Comparison of ENCODE assay signal across 11 cellular contexts in genomic region chr2:86826878-86827277, GRCh38. TPM values are rescaled to one million over a fixed set of nuclear protein-coding genes. Genes with fewer than 3 reads are reported as not detected.
DNase-seq lines count a peak whose midpoint lies in the region; ATAC-seq and TF ChIP-seq lines count a peak whose summit lies in the region.
"Not testable (repeated sequence)": the region's sequence is repeated elsewhere in the genome, so short reads cannot be mapped to it uniquely, and the experiment has no call there.
"Had no signal": no experiment of that assay in that cellular context is flagged by ENCODE, and none has a peak within 500 bp of the region (broad histone marks: within the 10 kb centered on the region; RNA-seq: fewer than 3 reads in every experiment).

No MANE protein-coding gene starts in this region.

- H3K9me3 Mint-ChIP-seq in CD4-positive, alpha-beta T cell; activated CD4-positive, alpha-beta T cell treated with anti-CD3 and anti-CD28 coated beads, Interleukin-2, amount 10 ng/mL, durations not matched to agents 7 days and 5 days; activated CD8-positive, alpha-beta memory T cell treated with anti-CD3 and anti-CD28 coated beads, Interleukin-2, amount 10 ng/mL, durations not matched to agents 7 days and 5 days (ENCODE audit: low read depth); activated naive CD4-positive, alpha-beta T cell treated with anti-CD3 and anti-CD28 coated beads, Interleukin-2, amount 10 ng/mL, durations not matched to agents 7 days and 5 days; activated naive CD8-positive, alpha-beta T cell treated with anti-CD3 and anti-CD28 coated beads, Interleukin-2, amount 50 U/mL, for 24 hours; stimulated activated effector memory CD8-positive, alpha-beta T cell treated with anti-CD3 and anti-CD28 coated beads, Interleukin-12 subunit alpha, Interleukin-12 subunit beta, amount 100 ng/mL, for 72 hours: not testable (repeated sequence)
- H3K9me3 Mint-ChIP-seq in naive thymus-derived CD4-positive, alpha-beta T cell: peaks cover 0 to 13% (median 5%) of the 10 kb centered on the region in 11 donors

- H3K27me3 Mint-ChIP-seq in CD4-positive, alpha-beta T cell; activated CD4-positive, alpha-beta T cell treated with anti-CD3 and anti-CD28 coated beads, Interleukin-2, amount 10 ng/mL, durations not matched to agents 7 days and 5 days; activated CD8-positive, alpha-beta memory T cell treated with anti-CD3 and anti-CD28 coated beads, Interleukin-2, amount 10 ng/mL, durations not matched to agents 7 days and 5 days; activated naive CD8-positive, alpha-beta T cell treated with anti-CD3 and anti-CD28 coated beads, Interleukin-2, amount 50 U/mL, for 24 hours; naive thymus-derived CD4-positive, alpha-beta T cell: not testable (repeated sequence)
- peaks cover 30% of the 10 kb centered on the region for H3K27me3 Mint-ChIP-seq in activated naive CD4-positive, alpha-beta T cell treated with anti-CD3 and anti-CD28 coated beads, Interleukin-2, amount 10 ng/mL, durations not matched to agents 7 days and 5 days

- not testable (repeated sequence) for H3K36me3 ChIP-seq in KOPT-K1 (ENCODE audit: insufficient read depth, low read length); naive thymus-derived CD4-positive, alpha-beta T cell (ENCODE audit: control insufficient read depth in 2 of 3, insufficient read depth in 3 of 3, low read length in 3 of 3)

- H3K4me1 ChIP-seq in naive thymus-derived CD4-positive, alpha-beta T cell (ENCODE audit: control insufficient read depth in 2 of 2, insufficient read depth in 2 of 2, low read length in 2 of 2): peaks cover 15 to 57% of the 10 kb centered on the region in 2 donors

- not testable (repeated sequence) for TF ChIP-seq CTCF in CD4-positive, alpha-beta T cell (IDR thresholded peaks at IDR 0.05)

- peak overlapping the region; percentile 76 for H3K27ac Mint-ChIP-seq in CD4-positive, alpha-beta T cell
- H3K27ac Mint-ChIP-seq in activated CD4-positive, alpha-beta T cell treated with anti-CD3 and anti-CD28 coated beads, Interleukin-2, amount 10 ng/mL, durations not matched to agents 7 days and 5 days: peak overlapping the region; percentile 81
- peak overlapping the region; percentile 97 for H3K27ac Mint-ChIP-seq in activated CD8-positive, alpha-beta memory T cell treated with anti-CD3 and anti-CD28 coated beads, Interleukin-2, amount 10 ng/mL, durations not matched to agents 7 days and 5 days
- H3K27ac Mint-ChIP-seq in activated naive CD4-positive, alpha-beta T cell treated with anti-CD3 and anti-CD28 coated beads, Interleukin-2, amount 10 ng/mL, durations not matched to agents 7 days and 5 days: peak overlapping the region; percentile 74
- peak overlapping the region; percentile 77 for H3K27ac Mint-ChIP-seq in activated naive CD8-positive, alpha-beta T cell treated with anti-CD3 and anti-CD28 coated beads, Interleukin-2, amount 50 U/mL, for 24 hours
- peak overlapping the region in 6 of 9 donors; percentile 43 to 92 (median 73) for H3K27ac Mint-ChIP-seq in naive thymus-derived CD4-positive, alpha-beta T cell
- H3K27ac Mint-ChIP-seq in stimulated activated effector memory CD8-positive, alpha-beta T cell treated with anti-CD3 and anti-CD28 coated beads, Interleukin-12 subunit alpha, Interleukin-12 subunit beta, amount 100 ng/mL, for 72 hours: peak overlapping the region; percentile 79

- peak overlapping the region; percentile 59 for H3K4me3 ChIP-seq in naive thymus-derived CD4-positive, alpha-beta T cell (ENCODE audit: low read length)

- not testable (repeated sequence) for H3K36me3 Mint-ChIP-seq in CD4-positive, alpha-beta T cell (ENCODE audit: low read depth); activated CD4-positive, alpha-beta T cell treated with anti-CD3 and anti-CD28 coated beads, Interleukin-2, amount 10 ng/mL, durations not matched to agents 7 days and 5 days (ENCODE audit: low read depth); activated naive CD4-positive, alpha-beta T cell treated with anti-CD3 and anti-CD28 coated beads, Interleukin-2, amount 10 ng/mL, durations not matched to agents 7 days and 5 days; activated naive CD8-positive, alpha-beta T cell treated with anti-CD3 and anti-CD28 coated beads, Interleukin-2, amount 50 U/mL, for 24 hours (ENCODE audit: low read depth); naive thymus-derived CD4-positive, alpha-beta T cell
- peaks cover 16% of the 10 kb centered on the region for H3K36me3 Mint-ChIP-seq in activated CD8-positive, alpha-beta memory T cell treated with anti-CD3 and anti-CD28 coated beads, Interleukin-2, amount 10 ng/mL, durations not matched to agents 7 days and 5 days
- H3K36me3 Mint-ChIP-seq in stimulated activated effector memory CD8-positive, alpha-beta T cell treated with anti-CD3 and anti-CD28 coated beads, Interleukin-12 subunit alpha, Interleukin-12 subunit beta, amount 100 ng/mL, for 72 hours: peaks cover 22% of the 10 kb centered on the region

- peaks cover 22% of the 10 kb centered on the region for H3K4me1 Mint-ChIP-seq in CD4-positive, alpha-beta T cell (ENCODE audit: low read depth)
- peaks cover 32% of the 10 kb centered on the region for H3K4me1 Mint-ChIP-seq in activated CD4-positive, alpha-beta T cell treated with anti-CD3 and anti-CD28 coated beads, Interleukin-2, amount 10 ng/mL, durations not matched to agents 7 days and 5 days
- H3K4me1 Mint-ChIP-seq in activated CD8-positive, alpha-beta memory T cell treated with anti-CD3 and anti-CD28 coated beads, Interleukin-2, amount 10 ng/mL, durations not matched to agents 7 days and 5 days: peaks cover 82% of the 10 kb centered on the region
- H3K4me1 Mint-ChIP-seq in activated naive CD4-positive, alpha-beta T cell treated with anti-CD3 and anti-CD28 coated beads, Interleukin-2, amount 10 ng/mL, durations not matched to agents 7 days and 5 days: peaks cover 31% of the 10 kb centered on the region
- peaks cover 87% of the 10 kb centered on the region for H3K4me1 Mint-ChIP-seq in activated naive CD8-positive, alpha-beta T cell treated with anti-CD3 and anti-CD28 coated beads, Interleukin-2, amount 50 U/mL, for 24 hours
- H3K4me1 Mint-ChIP-seq in naive thymus-derived CD4-positive, alpha-beta T cell: peaks cover 11 to 38% (median 32%) of the 10 kb centered on the region in 7 donors
- H3K4me1 Mint-ChIP-seq in stimulated activated effector memory CD8-positive, alpha-beta T cell treated with anti-CD3 and anti-CD28 coated beads, Interleukin-12 subunit alpha, Interleukin-12 subunit beta, amount 100 ng/mL, for 72 hours: peaks cover 58% of the 10 kb centered on the region

- not testable (repeated sequence) for H3K9me3 ChIP-seq in CD4-positive, alpha-beta T cell (ENCODE audit: control insufficient read depth, low read length); KOPT-K1 (ENCODE audit: insufficient read depth, low read length, poor library complexity, severe bottlenecking); naive thymus-derived CD4-positive, alpha-beta T cell (ENCODE audit: control insufficient read depth in 2 of 3, low read length in 3 of 3)

- not testable (repeated sequence) for ATAC-seq in CD4-positive, alpha-beta T cell (ENCODE audit: poor library complexity); activated CD8-positive, alpha-beta memory T cell treated with anti-CD3 and anti-CD28 coated beads, Interleukin-2, amount 10 ng/mL, durations not matched to agents 7 days and 5 days; activated naive CD8-positive, alpha-beta T cell treated with anti-CD3 and anti-CD28 coated beads, Interleukin-2, amount 50 U/mL, for 24 hours; naive thymus-derived CD4-positive, alpha-beta T cell
- ATAC-seq in stimulated activated effector memory CD8-positive, alpha-beta T cell treated with anti-CD3 and anti-CD28 coated beads, Interleukin-12 subunit alpha, Interleukin-12 subunit beta, amount 100 ng/mL, for 72 hours: peak; percentile 38

- not testable (repeated sequence) for H3K4me3 Mint-ChIP-seq in CD4-positive, alpha-beta T cell; activated CD4-positive, alpha-beta T cell treated with anti-CD3 and anti-CD28 coated beads, Interleukin-2, amount 10 ng/mL, durations not matched to agents 7 days and 5 days; activated naive CD4-positive, alpha-beta T cell treated with anti-CD3 and anti-CD28 coated beads, Interleukin-2, amount 10 ng/mL, durations not matched to agents 7 days and 5 days
- peak overlapping the region; percentile 81 for H3K4me3 Mint-ChIP-seq in activated CD8-positive, alpha-beta memory T cell treated with anti-CD3 and anti-CD28 coated beads, Interleukin-2, amount 10 ng/mL, durations not matched to agents 7 days and 5 days
- peak overlapping the region; percentile 81 for H3K4me3 Mint-ChIP-seq in activated naive CD8-positive, alpha-beta T cell treated with anti-CD3 and anti-CD28 coated beads, Interleukin-2, amount 50 U/mL, for 24 hours
- H3K4me3 Mint-ChIP-seq in naive thymus-derived CD4-positive, alpha-beta T cell: peak overlapping the region in 5 of 10 donors; percentile 3 to 88 (median 77)
- peak overlapping the region; percentile 79 for H3K4me3 Mint-ChIP-seq in stimulated activated effector memory CD8-positive, alpha-beta T cell treated with anti-CD3 and anti-CD28 coated beads, Interleukin-12 subunit alpha, Interleukin-12 subunit beta, amount 100 ng/mL, for 72 hours

- H3K27ac ChIP-seq in CD4-positive, alpha-beta T cell (ENCODE audit: low read depth, low read length); naive thymus-derived CD4-positive, alpha-beta T cell (ENCODE audit: low read depth, low read length): not testable (repeated sequence)
- H3K27ac ChIP-seq in KOPT-K1 (ENCODE audit: low read depth, low read length, poor library complexity, severe bottlenecking): peak overlapping the region; percentile 95

- DNase-seq in CD4-positive, alpha-beta T cell; activated CD4-positive, alpha-beta T cell treated with anti-CD3 and anti-CD28 coated beads, Interleukin-2, amount 10 ng/mL, durations not matched to agents 7 days and 5 days; activated CD8-positive, alpha-beta memory T cell treated with anti-CD3 and anti-CD28 coated beads, Interleukin-2, amount 10 ng/mL, durations not matched to agents 7 days and 5 days; activated naive CD4-positive, alpha-beta T cell treated with anti-CD3 and anti-CD28 coated beads, Interleukin-2, amount 10 ng/mL, durations not matched to agents 7 days and 5 days; naive thymus-derived CD4-positive, alpha-beta T cell; stimulated activated effector memory CD8-positive, alpha-beta T cell treated with anti-CD3 and anti-CD28 coated beads, Interleukin-12 subunit alpha, Interleukin-12 subunit beta, amount 100 ng/mL, for 72 hours (ENCODE audit: low spot score in 2 of 2): not testable (repeated sequence)
- DNase-seq in activated naive CD8-positive, alpha-beta T cell treated with anti-CD3 and anti-CD28 coated beads, Interleukin-2, amount 50 U/mL, for 24 hours: peak; percentile 9

- CTCF ChIA-PET in CD4-positive, alpha-beta T cell (lab: Charles Lee); activated CD4-positive, alpha-beta T cell treated with anti-CD3 and anti-CD28 coated beads, Interleukin-2, amount 10 ng/mL, durations not matched to agents 7 days and 5 days (lab: Charles Lee); activated naive CD4-positive, alpha-beta T cell treated with anti-CD3 and anti-CD28 coated beads, Interleukin-2, amount 10 ng/mL, durations not matched to agents 7 days and 5 days (lab: Charles Lee): not testable (repeated sequence)
- CTCF ChIA-PET in activated CD8-positive, alpha-beta memory T cell treated with anti-CD3 and anti-CD28 coated beads, Interleukin-2, amount 10 ng/mL, durations not matched to agents 7 days and 5 days (lab: Charles Lee): interaction anchor here (1.3 to 8.0 kb wide), 4 partner anchors 11 to 62 kb away, joined by 3 to 72 read pairs (median 7); no protein-coding TSS in a partner anchor
- CTCF ChIA-PET in naive thymus-derived CD4-positive, alpha-beta T cell (lab: Charles Lee): interaction anchor here (1.0 kb wide), 1 partner anchor 20 kb away, joined by 5 read pairs; no protein-coding TSS in a partner anchor

- not testable (repeated sequence) for H3K27me3 ChIP-seq in CD4-positive, alpha-beta T cell (ENCODE audit: control insufficient read depth, insufficient read depth, low read length); naive thymus-derived CD4-positive, alpha-beta T cell (ENCODE audit: control insufficient read depth in 2 of 2, insufficient read depth in 2 of 2, low read length in 2 of 2)

- intact Hi-C loops in CD4-positive, alpha-beta T cell (cut with DNase I, micrococcal nuclease): not testable (repeated sequence)
- intact Hi-C loops in naive thymus-derived CD4-positive, alpha-beta T cell (cut with micrococcal nuclease): loop anchor here in 1 of 2 donors (2.0 kb wide), 1 partner anchor 16 kb away; no protein-coding TSS in a partner anchor

- POLR2A ChIA-PET in CD4-positive, alpha-beta T cell (lab: Charles Lee); activated CD4-positive, alpha-beta T cell treated with anti-CD3 and anti-CD28 coated beads, Interleukin-2, amount 10 ng/mL, durations not matched to agents 7 days and 5 days (lab: Charles Lee); naive thymus-derived CD4-positive, alpha-beta T cell (lab: Charles Lee): not testable (repeated sequence)

RNA-seq across cellular contexts. Expression of gene CD8B, which starts 34.8 kb away (rescaled TPM):
- total RNA-seq in CD4-positive, alpha-beta T cell: 1 to 10 TPM in 1 of 2 experiments, under 1 TPM in 1; 0.75 to 1.1 TPM
- total RNA-seq in activated CD4-positive, alpha-beta T cell treated with anti-CD3 and anti-CD28 coated beads, Interleukin-2, amount 10 ng/mL, durations not matched to agents 7 days and 5 days: 1 to 10 TPM; 1.2 to 1.3 TPM
- 100 to 1,000 TPM; 296 to 396 TPM for total RNA-seq in activated CD8-positive, alpha-beta memory T cell treated with anti-CD3 and anti-CD28 coated beads, Interleukin-2, amount 10 ng/mL, durations not matched to agents 7 days and 5 days
- 10 to 100 TPM in 1 of 5 experiments, 1 to 10 TPM in 4; 1.1 to 23.7 (median 2.0) TPM for total RNA-seq in naive thymus-derived CD4-positive, alpha-beta T cell
- polyA plus RNA-seq in naive thymus-derived CD4-positive, alpha-beta T cell: 1 to 10 TPM; 2.4 to 7.3 TPM
- polyA plus RNA-seq: A549, BJ had no signal

RNA-seq across cellular contexts. Expression of gene CD8A, which starts 36.2 kb away (rescaled TPM):
- 1 to 10 TPM; 1.3 to 2.1 TPM for total RNA-seq in CD4-positive, alpha-beta T cell
- under 1 TPM; 0.72 to 0.77 TPM for total RNA-seq in activated CD4-positive, alpha-beta T cell treated with anti-CD3 and anti-CD28 coated beads, Interleukin-2, amount 10 ng/mL, durations not matched to agents 7 days and 5 days
- total RNA-seq in activated CD8-positive, alpha-beta memory T cell treated with anti-CD3 and anti-CD28 coated beads, Interleukin-2, amount 10 ng/mL, durations not matched to agents 7 days and 5 days: 100 to 1,000 TPM; 686 to 756 TPM
- 10 to 100 TPM in 1 of 5 experiments, 1 to 10 TPM in 4; 1.4 to 56.0 (median 2.0) TPM for total RNA-seq in naive thymus-derived CD4-positive, alpha-beta T cell
- polyA plus RNA-seq in naive thymus-derived CD4-positive, alpha-beta T cell: under 1 TPM; 0.16 to 0.76 TPM
- total RNA-seq: H9 had no signal
- polyA plus RNA-seq: BJ had no signal

Comparison
In these comparisons a context has a peak if more than half of its experiments do, and no peak if none do; other contexts are left out.
1. RNA of gene CD8B, which starts 34.8 kb away (total RNA-seq): 296 to 396 TPM in activated CD8-positive, alpha-beta memory T cell treated with anti-CD3 and anti-CD28 coated beads, Interleukin-2, amount 10 ng/mL, durations not matched to agents 7 days and 5 days; 1.1 to 23.7 TPM in naive thymus-derived CD4-positive, alpha-beta T cell, 1.2 to 1.3 TPM in activated CD4-positive, alpha-beta T cell treated with anti-CD3 and anti-CD28 coated beads, Interleukin-2, amount 10 ng/mL, durations not matched to agents 7 days and 5 days and 0.75 to 1.1 TPM in CD4-positive, alpha-beta T cell; every median in the first group is over 10 times any median in the second.
2. RNA of gene CD8A, which starts 36.2 kb away (total RNA-seq): 686 to 756 TPM in activated CD8-positive, alpha-beta memory T cell treated with anti-CD3 and anti-CD28 coated beads, Interleukin-2, amount 10 ng/mL, durations not matched to agents 7 days and 5 days; 1.3 to 2.1 TPM in CD4-positive, alpha-beta T cell, 1.4 to 56.0 TPM in naive thymus-derived CD4-positive, alpha-beta T cell and 0.72 to 0.77 TPM in activated CD4-positive, alpha-beta T cell treated with anti-CD3 and anti-CD28 coated beads, Interleukin-2, amount 10 ng/mL, durations not matched to agents 7 days and 5 days; every median in the first group is over 10 times any median in the second.
3. Peak in every context shown above with its lines, with median percentiles within 50 percentile points of each other: H3K27ac Mint-ChIP-seq.